ENCODE assay signal across 3 cellular contexts in the genomic region with DNA sequence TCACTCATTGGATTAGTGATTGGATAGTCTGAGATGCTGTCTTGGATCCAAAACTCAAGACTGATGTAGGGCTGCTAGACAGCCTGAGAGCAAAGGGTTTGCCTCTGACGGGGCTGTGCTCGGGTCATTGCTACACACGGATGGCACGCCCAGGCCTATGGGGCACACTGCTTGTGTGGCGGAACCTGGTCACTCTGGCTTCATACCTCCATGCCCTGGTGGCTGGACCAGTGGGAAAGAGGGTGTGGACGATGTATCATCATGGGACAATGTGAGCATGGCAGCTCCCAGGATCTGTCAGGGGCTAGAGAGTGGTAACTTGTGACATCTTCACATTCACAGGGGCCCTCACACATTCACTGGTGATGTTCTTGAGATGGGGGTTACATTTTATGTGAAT.
TF ChIP-seq lines count a peak whose summit lies in the region.

No MANE protein-coding gene starts in this region.

TF ChIP-seq in A549, 52 proteins besides CTCF, POLR2A, EP300 and RAD21 (continues in another document):
- TF ChIP-seq, protein P1, sequence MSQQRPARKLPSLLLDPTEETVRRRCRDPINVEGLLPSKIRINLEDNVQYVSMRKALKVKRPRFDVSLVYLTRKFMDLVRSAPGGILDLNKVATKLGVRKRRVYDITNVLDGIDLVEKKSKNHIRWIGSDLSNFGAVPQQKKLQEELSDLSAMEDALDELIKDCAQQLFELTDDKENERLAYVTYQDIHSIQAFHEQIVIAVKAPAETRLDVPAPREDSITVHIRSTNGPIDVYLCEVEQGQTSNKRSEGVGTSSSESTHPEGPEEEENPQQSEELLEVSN (IDR thresholded peaks at IDR 0.05; ENCODE audit: borderline replicate concordance, low read depth) = no peak
- TF ChIP-seq CHD4 (IDR thresholded peaks at IDR 0.05; ENCODE audit: borderline replicate concordance) = no peak
- TF ChIP-seq, protein P2, sequence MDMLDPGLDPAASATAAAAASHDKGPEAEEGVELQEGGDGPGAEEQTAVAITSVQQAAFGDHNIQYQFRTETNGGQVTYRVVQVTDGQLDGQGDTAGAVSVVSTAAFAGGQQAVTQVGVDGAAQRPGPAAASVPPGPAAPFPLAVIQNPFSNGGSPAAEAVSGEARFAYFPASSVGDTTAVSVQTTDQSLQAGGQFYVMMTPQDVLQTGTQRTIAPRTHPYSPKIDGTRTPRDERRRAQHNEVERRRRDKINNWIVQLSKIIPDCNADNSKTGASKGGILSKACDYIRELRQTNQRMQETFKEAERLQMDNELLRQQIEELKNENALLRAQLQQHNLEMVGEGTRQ (IDR thresholded peaks at IDR 0.05) = no peak
- no peak for TF ChIP-seq TFCP2L1 (CRISPR knock-in tag; IDR thresholded peaks at IDR 0.05)
- TF ChIP-seq HEYL (CRISPR knock-in tag; IDR thresholded peaks at IDR 0.05) = no peak
- no peak for TF ChIP-seq RARB (CRISPR knock-in tag; IDR thresholded peaks at IDR 0.05)
- TF ChIP-seq CBX8 (IDR thresholded peaks at IDR 0.05) = no peak
- TF ChIP-seq, protein P3, sequence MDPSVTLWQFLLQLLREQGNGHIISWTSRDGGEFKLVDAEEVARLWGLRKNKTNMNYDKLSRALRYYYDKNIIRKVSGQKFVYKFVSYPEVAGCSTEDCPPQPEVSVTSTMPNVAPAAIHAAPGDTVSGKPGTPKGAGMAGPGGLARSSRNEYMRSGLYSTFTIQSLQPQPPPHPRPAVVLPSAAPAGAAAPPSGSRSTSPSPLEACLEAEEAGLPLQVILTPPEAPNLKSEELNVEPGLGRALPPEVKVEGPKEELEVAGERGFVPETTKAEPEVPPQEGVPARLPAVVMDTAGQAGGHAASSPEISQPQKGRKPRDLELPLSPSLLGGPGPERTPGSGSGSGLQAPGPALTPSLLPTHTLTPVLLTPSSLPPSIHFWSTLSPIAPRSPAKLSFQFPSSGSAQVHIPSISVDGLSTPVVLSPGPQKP (IDR thresholded peaks at IDR 0.05; ENCODE audit: low read depth, low read length) = no peak
- no peak for TF ChIP-seq RFX5 (IDR thresholded peaks at IDR 0.05)
- no peak for TF ChIP-seq NPAS2 (CRISPR knock-in tag; IDR thresholded peaks at IDR 0.05; ENCODE audit: borderline replicate concordance)
- TF ChIP-seq, protein P4, sequence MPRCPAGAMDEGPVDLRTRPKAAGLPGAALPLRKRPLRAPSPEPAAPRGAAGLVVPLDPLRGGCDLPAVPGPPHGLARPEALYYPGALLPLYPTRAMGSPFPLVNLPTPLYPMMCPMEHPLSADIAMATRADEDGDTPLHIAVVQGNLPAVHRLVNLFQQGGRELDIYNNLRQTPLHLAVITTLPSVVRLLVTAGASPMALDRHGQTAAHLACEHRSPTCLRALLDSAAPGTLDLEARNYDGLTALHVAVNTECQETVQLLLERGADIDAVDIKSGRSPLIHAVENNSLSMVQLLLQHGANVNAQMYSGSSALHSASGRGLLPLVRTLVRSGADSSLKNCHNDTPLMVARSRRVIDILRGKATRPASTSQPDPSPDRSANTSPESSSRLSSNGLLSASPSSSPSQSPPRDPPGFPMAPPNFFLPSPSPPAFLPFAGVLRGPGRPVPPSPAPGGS (IDR thresholded peaks at IDR 0.05) = no peak
- TF ChIP-seq MAFK (IDR thresholded peaks at IDR 0.05; ENCODE audit: partially characterized antibody) = no peak

TF ChIP-seq in HCT116, 20 proteins besides CTCF, POLR2A, EP300 and RAD21:
- TF ChIP-seq CEBPB (IDR thresholded peaks at IDR 0.05; ENCODE audit: low read depth) (no peak), ELF1 (IDR thresholded peaks at IDR 0.05; ENCODE audit: borderline replicate concordance, low read depth) (no peak), ZNF274 (IDR thresholded peaks at IDR 0.05; ENCODE audit: low read depth, low read length) (no peak), SP1 (IDR thresholded peaks at IDR 0.05; ENCODE audit: low read depth) (no peak), YY1 (IDR thresholded peaks at IDR 0.05; ENCODE audit: extremely low read depth, insufficient replicate concordance, low read depth, low read length) (no peak), EGR1 (IDR thresholded peaks at IDR 0.05; ENCODE audit: low read depth) (no peak), POLR2AphosphoS5 (IDR thresholded peaks at IDR 0.05; ENCODE audit: low read depth, low read length) (no peak), EZH2phosphoT487 (IDR thresholded peaks at IDR 0.05; ENCODE audit: borderline replicate concordance) (no peak), ZFX (IDR thresholded peaks at IDR 0.05) (no peak), SIN3A (IDR thresholded peaks at IDR 0.05; ENCODE audit: low read depth) (no peak)
- TF ChIP-seq, protein P5, sequence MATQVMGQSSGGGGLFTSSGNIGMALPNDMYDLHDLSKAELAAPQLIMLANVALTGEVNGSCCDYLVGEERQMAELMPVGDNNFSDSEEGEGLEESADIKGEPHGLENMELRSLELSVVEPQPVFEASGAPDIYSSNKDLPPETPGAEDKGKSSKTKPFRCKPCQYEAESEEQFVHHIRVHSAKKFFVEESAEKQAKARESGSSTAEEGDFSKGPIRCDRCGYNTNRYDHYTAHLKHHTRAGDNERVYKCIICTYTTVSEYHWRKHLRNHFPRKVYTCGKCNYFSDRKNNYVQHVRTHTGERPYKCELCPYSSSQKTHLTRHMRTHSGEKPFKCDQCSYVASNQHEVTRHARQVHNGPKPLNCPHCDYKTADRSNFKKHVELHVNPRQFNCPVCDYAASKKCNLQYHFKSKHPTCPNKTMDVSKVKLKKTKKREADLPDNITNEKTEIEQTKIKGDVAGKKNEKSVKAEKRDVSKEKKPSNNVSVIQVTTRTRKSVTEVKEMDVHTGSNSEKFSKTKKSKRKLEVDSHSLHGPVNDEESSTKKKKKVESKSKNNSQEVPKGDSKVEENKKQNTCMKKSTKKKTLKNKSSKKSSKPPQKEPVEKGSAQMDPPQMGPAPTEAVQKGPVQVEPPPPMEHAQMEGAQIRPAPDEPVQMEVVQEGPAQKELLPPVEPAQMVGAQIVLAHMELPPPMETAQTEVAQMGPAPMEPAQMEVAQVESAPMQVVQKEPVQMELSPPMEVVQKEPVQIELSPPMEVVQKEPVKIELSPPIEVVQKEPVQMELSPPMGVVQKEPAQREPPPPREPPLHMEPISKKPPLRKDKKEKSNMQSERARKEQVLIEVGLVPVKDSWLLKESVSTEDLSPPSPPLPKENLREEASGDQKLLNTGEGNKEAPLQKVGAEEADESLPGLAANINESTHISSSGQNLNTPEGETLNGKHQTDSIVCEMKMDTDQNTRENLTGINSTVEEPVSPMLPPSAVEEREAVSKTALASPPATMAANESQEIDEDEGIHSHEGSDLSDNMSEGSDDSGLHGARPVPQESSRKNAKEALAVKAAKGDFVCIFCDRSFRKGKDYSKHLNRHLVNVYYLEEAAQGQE (IDR thresholded peaks at IDR 0.05; ENCODE audit: low read depth) = no peak
- TF ChIP-seq, protein P6, sequence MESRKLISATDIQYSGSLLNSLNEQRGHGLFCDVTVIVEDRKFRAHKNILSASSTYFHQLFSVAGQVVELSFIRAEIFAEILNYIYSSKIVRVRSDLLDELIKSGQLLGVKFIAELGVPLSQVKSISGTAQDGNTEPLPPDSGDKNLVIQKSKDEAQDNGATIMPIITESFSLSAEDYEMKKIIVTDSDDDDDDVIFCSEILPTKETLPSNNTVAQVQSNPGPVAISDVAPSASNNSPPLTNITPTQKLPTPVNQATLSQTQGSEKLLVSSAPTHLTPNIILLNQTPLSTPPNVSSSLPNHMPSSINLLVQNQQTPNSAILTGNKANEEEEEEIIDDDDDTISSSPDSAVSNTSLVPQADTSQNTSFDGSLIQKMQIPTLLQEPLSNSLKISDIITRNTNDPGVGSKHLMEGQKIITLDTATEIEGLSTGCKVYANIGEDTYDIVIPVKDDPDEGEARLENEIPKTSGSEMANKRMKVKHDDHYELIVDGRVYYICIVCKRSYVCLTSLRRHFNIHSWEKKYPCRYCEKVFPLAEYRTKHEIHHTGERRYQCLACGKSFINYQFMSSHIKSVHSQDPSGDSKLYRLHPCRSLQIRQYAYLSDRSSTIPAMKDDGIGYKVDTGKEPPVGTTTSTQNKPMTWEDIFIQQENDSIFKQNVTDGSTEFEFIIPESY (IDR thresholded peaks at IDR 0.05; ENCODE audit: extremely low read depth, insufficient replicate concordance, low read length) = no peak

TF ChIP-seq in K562, 482 proteins besides CTCF, POLR2A, EP300 and RAD21:
- TF ChIP-seq DNMT1 (IDR thresholded peaks at IDR 0.05) = no peak
- TF ChIP-seq, protein P7, sequence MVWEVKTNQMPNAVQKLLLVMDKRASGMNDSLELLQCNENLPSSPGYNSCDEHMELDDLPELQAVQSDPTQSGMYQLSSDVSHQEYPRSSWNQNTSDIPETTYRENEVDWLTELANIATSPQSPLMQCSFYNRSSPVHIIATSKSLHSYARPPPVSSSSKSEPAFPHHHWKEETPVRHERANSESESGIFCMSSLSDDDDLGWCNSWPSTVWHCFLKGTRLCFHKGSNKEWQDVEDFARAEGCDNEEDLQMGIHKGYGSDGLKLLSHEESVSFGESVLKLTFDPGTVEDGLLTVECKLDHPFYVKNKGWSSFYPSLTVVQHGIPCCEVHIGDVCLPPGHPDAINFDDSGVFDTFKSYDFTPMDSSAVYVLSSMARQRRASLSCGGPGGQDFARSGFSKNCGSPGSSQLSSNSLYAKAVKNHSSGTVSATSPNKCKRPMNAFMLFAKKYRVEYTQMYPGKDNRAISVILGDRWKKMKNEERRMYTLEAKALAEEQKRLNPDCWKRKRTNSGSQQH (CRISPR knock-in tag; IDR thresholded peaks at IDR 0.05) = no peak
- TF ChIP-seq, protein P8, sequence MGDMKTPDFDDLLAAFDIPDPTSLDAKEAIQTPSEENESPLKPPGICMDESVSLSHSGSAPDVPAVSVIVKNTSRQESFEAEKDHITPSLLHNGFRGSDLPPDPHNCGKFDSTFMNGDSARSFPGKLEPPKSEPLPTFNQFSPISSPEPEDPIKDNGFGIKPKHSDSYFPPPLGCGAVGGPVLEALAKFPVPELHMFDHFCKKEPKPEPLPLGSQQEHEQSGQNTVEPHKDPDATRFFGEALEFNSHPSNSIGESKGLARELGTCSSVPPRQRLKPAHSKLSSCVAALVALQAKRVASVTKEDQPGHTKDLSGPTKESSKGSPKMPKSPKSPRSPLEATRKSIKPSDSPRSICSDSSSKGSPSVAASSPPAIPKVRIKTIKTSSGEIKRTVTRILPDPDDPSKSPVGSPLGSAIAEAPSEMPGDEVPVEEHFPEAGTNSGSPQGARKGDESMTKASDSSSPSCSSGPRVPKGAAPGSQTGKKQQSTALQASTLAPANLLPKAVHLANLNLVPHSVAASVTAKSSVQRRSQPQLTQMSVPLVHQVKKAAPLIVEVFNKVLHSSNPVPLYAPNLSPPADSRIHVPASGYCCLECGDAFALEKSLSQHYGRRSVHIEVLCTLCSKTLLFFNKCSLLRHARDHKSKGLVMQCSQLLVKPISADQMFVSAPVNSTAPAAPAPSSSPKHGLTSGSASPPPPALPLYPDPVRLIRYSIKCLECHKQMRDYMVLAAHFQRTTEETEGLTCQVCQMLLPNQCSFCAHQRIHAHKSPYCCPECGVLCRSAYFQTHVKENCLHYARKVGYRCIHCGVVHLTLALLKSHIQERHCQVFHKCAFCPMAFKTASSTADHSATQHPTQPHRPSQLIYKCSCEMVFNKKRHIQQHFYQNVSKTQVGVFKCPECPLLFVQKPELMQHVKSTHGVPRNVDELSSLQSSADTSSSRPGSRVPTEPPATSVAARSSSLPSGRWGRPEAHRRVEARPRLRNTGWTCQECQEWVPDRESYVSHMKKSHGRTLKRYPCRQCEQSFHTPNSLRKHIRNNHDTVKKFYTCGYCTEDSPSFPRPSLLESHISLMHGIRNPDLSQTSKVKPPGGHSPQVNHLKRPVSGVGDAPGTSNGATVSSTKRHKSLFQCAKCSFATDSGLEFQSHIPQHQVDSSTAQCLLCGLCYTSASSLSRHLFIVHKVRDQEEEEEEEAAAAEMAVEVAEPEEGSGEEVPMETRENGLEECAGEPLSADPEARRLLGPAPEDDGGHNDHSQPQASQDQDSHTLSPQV (IDR thresholded peaks at IDR 0.05) = no peak
- no peak for TF ChIP-seq JUN (IDR thresholded peaks at IDR 0.05; ENCODE audit: borderline replicate concordance, low read depth, low read length)
- TF ChIP-seq JUN (CRISPR knock-in tag; IDR thresholded peaks at IDR 0.05; ENCODE audit: borderline replicate concordance) = no peak
- TF ChIP-seq ZNF134 (CRISPR knock-in tag; conservative IDR thresholded peaks at IDR 0.05) = no peak
- TF ChIP-seq ZNF780A (CRISPR knock-in tag; IDR thresholded peaks at IDR 0.05) = no peak
- TF ChIP-seq, protein P9, sequence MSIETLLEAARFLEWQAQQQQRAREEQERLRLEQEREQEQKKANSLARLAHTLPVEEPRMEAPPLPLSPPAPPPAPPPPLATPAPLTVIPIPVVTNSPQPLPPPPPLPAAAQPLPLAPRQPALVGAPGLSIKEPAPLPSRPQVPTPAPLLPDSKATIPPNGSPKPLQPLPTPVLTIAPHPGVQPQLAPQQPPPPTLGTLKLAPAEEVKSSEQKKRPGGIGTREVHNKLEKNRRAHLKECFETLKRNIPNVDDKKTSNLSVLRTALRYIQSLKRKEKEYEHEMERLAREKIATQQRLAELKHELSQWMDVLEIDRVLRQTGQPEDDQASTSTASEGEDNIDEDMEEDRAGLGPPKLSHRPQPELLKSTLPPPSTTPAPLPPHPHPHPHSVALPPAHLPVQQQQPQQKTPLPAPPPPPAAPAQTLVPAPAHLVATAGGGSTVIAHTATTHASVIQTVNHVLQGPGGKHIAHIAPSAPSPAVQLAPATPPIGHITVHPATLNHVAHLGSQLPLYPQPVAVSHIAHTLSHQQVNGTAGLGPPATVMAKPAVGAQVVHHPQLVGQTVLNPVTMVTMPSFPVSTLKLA (conservative IDR thresholded peaks at IDR 0.05) = no peak
- no peak for TF ChIP-seq ZNF785 (CRISPR knock-in tag; IDR thresholded peaks at IDR 0.05)
- no peak for TF ChIP-seq RCOR1 (IDR thresholded peaks at IDR 0.05; ENCODE audit: borderline replicate concordance in 1 of 2, low read depth in 2 of 2, low read length in 2 of 2)
- TF ChIP-seq MIER1 (IDR thresholded peaks at IDR 0.05; ENCODE audit: low read depth) = no peak
- TF ChIP-seq ZNF696 (CRISPR knock-in tag; conservative IDR thresholded peaks at IDR 0.05) = no peak
- TF ChIP-seq RBFOX2 (IDR thresholded peaks at IDR 0.05; ENCODE audit: low read depth, low read length) = no peak
- no peak for TF ChIP-seq TCFL5 (CRISPR knock-in tag; conservative IDR thresholded peaks at IDR 0.05)
- no peak for TF ChIP-seq YBX1 (IDR thresholded peaks at IDR 0.05)
- TF ChIP-seq ARNT (IDR thresholded peaks at IDR 0.05) = no peak
- no peak for TF ChIP-seq ETV6 (IDR thresholded peaks at IDR 0.05; ENCODE audit: borderline replicate concordance in 1 of 2, low read depth in 2 of 2, low read length in 1 of 2)
- TF ChIP-seq ETV6 (CRISPR knock-in tag; IDR thresholded peaks at IDR 0.05; ENCODE audit: borderline replicate concordance) = no peak
- TF ChIP-seq BMI1 (IDR thresholded peaks at IDR 0.05; ENCODE audit: low read length) = no peak
- TF ChIP-seq, protein P10, sequence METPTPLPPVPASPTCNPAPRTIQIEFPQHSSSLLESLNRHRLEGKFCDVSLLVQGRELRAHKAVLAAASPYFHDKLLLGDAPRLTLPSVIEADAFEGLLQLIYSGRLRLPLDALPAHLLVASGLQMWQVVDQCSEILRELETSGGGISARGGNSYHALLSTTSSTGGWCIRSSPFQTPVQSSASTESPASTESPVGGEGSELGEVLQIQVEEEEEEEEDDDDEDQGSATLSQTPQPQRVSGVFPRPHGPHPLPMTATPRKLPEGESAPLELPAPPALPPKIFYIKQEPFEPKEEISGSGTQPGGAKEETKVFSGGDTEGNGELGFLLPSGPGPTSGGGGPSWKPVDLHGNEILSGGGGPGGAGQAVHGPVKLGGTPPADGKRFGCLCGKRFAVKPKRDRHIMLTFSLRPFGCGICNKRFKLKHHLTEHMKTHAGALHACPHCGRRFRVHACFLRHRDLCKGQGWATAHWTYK (CRISPR knock-in tag; IDR thresholded peaks at IDR 0.05) = no peak
- TF ChIP-seq POLR2AphosphoS2 (IDR thresholded peaks at IDR 0.05; ENCODE audit: low read length) = no peak
